In the genomic region with DNA sequence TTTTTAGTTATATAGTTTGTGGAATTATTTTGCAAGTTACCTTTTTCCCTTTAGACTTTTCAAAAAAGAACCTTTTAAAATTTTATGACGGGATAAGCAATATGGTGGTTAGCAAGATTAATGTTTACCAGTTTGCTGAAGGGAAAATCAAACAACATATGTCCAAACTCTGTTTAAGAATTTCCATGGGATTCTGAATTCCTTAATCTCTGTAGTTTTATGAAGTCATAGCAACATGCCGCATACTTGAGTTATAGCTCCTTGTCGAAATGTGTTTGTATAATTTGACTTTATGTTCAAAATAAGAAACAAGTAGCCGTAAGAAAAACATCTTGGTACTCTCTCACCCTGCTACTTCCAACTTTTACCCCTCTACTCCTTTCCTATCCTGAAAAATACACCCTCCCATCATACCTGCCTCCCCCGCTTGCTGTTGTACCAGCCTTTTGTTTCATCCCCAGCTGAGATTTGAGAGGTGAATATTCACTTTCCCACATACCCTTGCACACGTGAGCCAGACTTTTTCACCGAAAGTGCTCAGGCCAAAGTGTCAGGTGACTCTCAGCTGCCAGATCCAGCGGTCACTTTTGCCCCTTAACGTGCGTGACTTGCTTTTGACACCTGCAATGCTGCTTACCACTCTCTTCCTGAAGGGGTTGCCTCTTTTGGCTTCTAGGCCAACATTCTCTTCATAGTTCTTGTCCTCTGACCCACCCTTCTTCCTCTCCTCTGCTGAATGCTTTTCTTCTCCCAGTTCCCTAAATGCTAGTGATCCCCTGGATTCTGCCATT, we compare ENCODE assay signal across 13 cellular contexts.
DNase-seq lines count a peak whose midpoint lies in the region; ATAC-seq, FAIRE-seq and TF ChIP-seq lines count a peak whose summit lies in the region.
"Had no signal": no experiment of that assay in that cellular context is flagged by ENCODE, and none has a peak within 500 bp of the region (broad histone marks: within the 10 kb centered on the region; RNA-seq: fewer than 3 reads in every experiment).

No MANE protein-coding gene starts in this region.

- CTCF ChIA-PET in Calu3 (lab: Charles Lee) (interaction anchor here (0.6 to 0.7 kb wide), 2 partner anchors 54 to 85 kb away, joined by 3 to 6 read pairs; no protein-coding TSS in a partner anchor), endothelial cell of umbilical vein (lab: Charles Lee) (interaction anchor here (1.0 to 1.3 kb wide), 4 partner anchors 8 to 68 kb away, joined by 3 to 7 read pairs (median 4); no protein-coding TSS in a partner anchor)

- no peaks in the 10 kb centered on the region for H3K9me3 Mint-ChIP-seq in Calu3 (ENCODE audit: low read depth, unreplicated experiment)

- no peaks in the 10 kb centered on the region for H3K9me3 ChIP-seq in Loucy (ENCODE audit: insufficient read depth, low read depth, low read length)
- H3K9me3 ChIP-seq in endothelial cell of umbilical vein (replicated peaks; ENCODE audit: control insufficient read depth, insufficient read depth, low read length): no peaks in the 10 kb centered on the region
- no peaks in the 10 kb centered on the region for H3K9me3 ChIP-seq in neuronal stem cell (replicated peaks in 1 of 2; ENCODE audit: control insufficient read depth in 2 of 2, insufficient read depth in 1 of 2, low read depth in 1 of 2, low read length in 2 of 2)
- H3K9me3 ChIP-seq in vagina: no peaks in the 10 kb centered on the region
- H3K9me3 ChIP-seq: BLaER1, psoas muscle had no signal

- intact Hi-C loops in Calu3 (cut with micrococcal nuclease; ENCODE audit: unreplicated experiment) (no loop called here), endothelial cell of umbilical vein (cut with micrococcal nuclease) (no loop called here), vagina (cut with DNase I) (no loop called here)

- H3K27me3 ChIP-seq in Loucy (ENCODE audit: insufficient read depth, low read length, poor library complexity, severe bottlenecking) (no peaks in the 10 kb centered on the region), endothelial cell of umbilical vein (ENCODE audit: control insufficient read depth in 2 of 2, insufficient read depth in 2 of 2, low read length in 2 of 2) (no peaks in the 10 kb centered on the region), neuronal stem cell (ENCODE audit: control insufficient read depth in 3 of 3, insufficient read depth in 3 of 3, low read depth in 1 of 3, low read length in 3 of 3) (no peaks in the 10 kb centered on the region), vagina (no peaks in the 10 kb centered on the region)
- H3K27me3 ChIP-seq: BLaER1 had no signal

- no peaks in the 10 kb centered on the region for H3K79me1 ChIP-seq in neuronal stem cell (ENCODE audit: low read depth, low read length)

- BruUV-seq in Calu3 (replicated peaks; lab: Mats Ljungman, UMichigan) (no TSS peak), endothelial cell of umbilical vein (replicated peaks; lab: Mats Ljungman, UMichigan) (no TSS peak)

- peak overlapping the region; percentile 76 for H3K18ac ChIP-seq in neuronal stem cell (ENCODE audit: low read length)

- H3K4ac ChIP-seq in neuronal stem cell (ENCODE audit: low read length): no peak overlapping the region

- peaks cover 4% of the 10 kb centered on the region; the same call in 1 of the 2 replicates for H3F3A ChIP-seq in Loucy (ENCODE audit: low read depth)

- POLR2A ChIA-PET in endothelial cell of umbilical vein (lab: Charles Lee): no interaction called here

- no peaks in the 10 kb centered on the region for H3K9me1 ChIP-seq in endothelial cell of umbilical vein (replicated peaks; ENCODE audit: control insufficient read depth, extremely low read depth, insufficient read depth, low read length)

- no peak for ATAC-seq in GM19351 (IDR thresholded peaks at IDR 0.05; ENCODE audit: unreplicated experiment)
- ATAC-seq: psoas muscle had no signal

- H3K9me2 ChIP-seq in Loucy (replicated peaks; ENCODE audit: low read depth, low read length): no peaks in the 10 kb centered on the region

- TF ChIP-seq POLR2A in endothelial cell of umbilical vein (IDR thresholded peaks at IDR 0.05; ENCODE audit: low read depth, low read length) (no peak), vagina (IDR thresholded peaks at IDR 0.05) (no peak)

- peaks cover 83% of the 10 kb centered on the region for H3K4me1 ChIP-seq in Loucy (ENCODE audit: insufficient read depth, low read length, poor library complexity, severe bottlenecking)
- peaks cover 42% of the 10 kb centered on the region for H3K4me1 ChIP-seq in endothelial cell of umbilical vein (ENCODE audit: control insufficient read depth, extremely low read depth, insufficient read depth, low read length)
- H3K4me1 ChIP-seq in neuronal stem cell (ENCODE audit: control insufficient read depth in 2 of 2, insufficient read depth in 1 of 2, low read depth in 1 of 2, low read length in 2 of 2): peaks cover 18 to 30% of the 10 kb centered on the region in 2 donors
- peaks cover 5% of the 10 kb centered on the region for H3K4me1 ChIP-seq in vagina

- no CpG with 5 or more reads among the region's 10 CpGs for WGBS in neuronal stem cell (ENCODE audit: extremely low coverage in 2 of 2, insufficient read length in 2 of 2, insufficient replicate concordance in 1 of 2), 2 donors

- no peak overlapping the region for H3K4me3 Mint-ChIP-seq in Calu3 (ENCODE audit: low read depth, unreplicated experiment)

- peaks cover 40% of the 10 kb centered on the region for H3K4me1 Mint-ChIP-seq in Calu3 (ENCODE audit: low read depth, unreplicated experiment)

- no peak overlapping the region for H2BK5ac ChIP-seq in neuronal stem cell (ENCODE audit: low read length)

- H3K4me2 ChIP-seq in Loucy (ENCODE audit: low read depth, low read length, poor library complexity, severe bottlenecking) (no peak overlapping the region), endothelial cell of umbilical vein (ENCODE audit: insufficient read depth, low read length) (peak overlapping the region; percentile 7), neuronal stem cell (ENCODE audit: insufficient read depth, low read length, poor library complexity, severe bottlenecking) (peak overlapping the region; percentile 28)
- H3K4me2 ChIP-seq: BLaER1 had no signal

- dilution Hi-C loops in endothelial cell of umbilical vein (cut with MboI; ENCODE audit: extremely low pct_ligation_motif_present, low sequenced_read_pairs): no loop called here

- H3K79me2 ChIP-seq in Loucy (ENCODE audit: insufficient read depth, low read length) (peaks cover 90% of the 10 kb centered on the region), endothelial cell of umbilical vein (ENCODE audit: control insufficient read depth, insufficient read depth, low read length) (no peaks in the 10 kb centered on the region)

- H4K20me1 ChIP-seq in Loucy (ENCODE audit: insufficient read depth, low read length, poor library complexity, severe bottlenecking): peaks cover 12% of the 10 kb centered on the region
- H4K20me1 ChIP-seq in endothelial cell of umbilical vein (replicated peaks; ENCODE audit: control insufficient read depth, extremely low read depth, insufficient read depth, low read length): no peaks in the 10 kb centered on the region

- H4K8ac ChIP-seq in neuronal stem cell (ENCODE audit: low read depth, low read length): no peak overlapping the region

- H2AFZ ChIP-seq in Loucy (ENCODE audit: low read length): no peak overlapping the region
- no peak overlapping the region for H2AFZ ChIP-seq in endothelial cell of umbilical vein (ENCODE audit: low read depth, low read length)
- no peak overlapping the region for H2AFZ ChIP-seq in neuronal stem cell (ENCODE audit: low read length)

- H2BK15ac ChIP-seq in neuronal stem cell (ENCODE audit: low read length): no peak overlapping the region

- H3K27me3 Mint-ChIP-seq in Calu3 (ENCODE audit: unreplicated experiment): no peaks in the 10 kb centered on the region

- no peaks in the 10 kb centered on the region for H3K36me3 Mint-ChIP-seq in Calu3 (ENCODE audit: insufficient read depth, unreplicated experiment)

- no peak for FAIRE-seq in endothelial cell of umbilical vein (lab: Jason Lieb, UNC)

- no peak overlapping the region for H4K91ac ChIP-seq in neuronal stem cell (ENCODE audit: low read depth, low read length, poor library complexity)

- no peak overlapping the region for H3K4me3 ChIP-seq in Loucy (ENCODE audit: low read length, poor library complexity, severe bottlenecking)
- H3K4me3 ChIP-seq in endothelial cell of umbilical vein (replicated peaks in 1 of 3; ENCODE audit: insufficient read depth in 1 of 3, low read depth in 1 of 3, low read length in 3 of 3): no peak overlapping the region
- no peak overlapping the region for H3K4me3 ChIP-seq in neuronal stem cell (ENCODE audit: low read length in 2 of 2)
- no peak overlapping the region for H3K4me3 ChIP-seq in vagina
- H3K4me3 ChIP-seq: BLaER1, psoas muscle had no signal

- peak overlapping the region; percentile 11 for H3K9ac ChIP-seq in Loucy (ENCODE audit: low read depth, low read length, poor library complexity, severe bottlenecking)
- no peak overlapping the region for H3K9ac ChIP-seq in endothelial cell of umbilical vein (replicated peaks; ENCODE audit: extremely low read depth, insufficient read depth, low read length)
- no peak overlapping the region for H3K9ac ChIP-seq in neuronal stem cell (ENCODE audit: low read depth, low read length, poor library complexity)
- H3K9ac ChIP-seq: BLaER1 had no signal

- TF ChIP-seq CTCF in Calu3 (IDR thresholded peaks at IDR 0.05; ENCODE audit: unreplicated experiment) (no peak), Loucy (conservative IDR thresholded peaks at IDR 0.05; ENCODE audit: low read length) (no peak), endothelial cell of umbilical vein (IDR thresholded peaks at IDR 0.05; ENCODE audit: extremely low read depth in 1 of 2, insufficient read depth in 1 of 2, low read depth in 1 of 2, low read length in 2 of 2) (no peak), vagina (IDR thresholded peaks at IDR 0.05) (no peak)

- no peak overlapping the region for H3K14ac ChIP-seq in neuronal stem cell (ENCODE audit: low read length)

- H2AK5ac ChIP-seq in neuronal stem cell (ENCODE audit: low read depth, low read length): no peak overlapping the region

- no peak overlapping the region for H2BK12ac ChIP-seq in neuronal stem cell (ENCODE audit: low read length)

- no peak for DNase-seq in Calu3
- no peak for DNase-seq in endothelial cell of umbilical vein (ENCODE audit: low read depth, low spot score)
- no peak for DNase-seq in neuronal stem cell (ENCODE audit: low spot score)
- DNase-seq in vagina (ENCODE audit: extremely low spot score in 2 of 2): no peak
- DNase-seq in NK-92 treated with Interleukin-12 subunit alpha and Interleukin-12 subunit beta, amount 100 ng/mL, for 24 hours (lab: John Stamatoyannopoulos, UW): no peak
- DNase-seq in substantia nigra (lab: John Stamatoyannopoulos, UW): no peak
- DNase-seq: activated CD4-positive, CD25-positive, alpha-beta regulatory T cell treated with anti-CD3 and anti-CD28 coated beads, Interleukin-2, amount 50 U/mL, for 72 hours; cortex of kidney; NCI-H1105; psoas muscle had no signal

- H2BK120ac ChIP-seq in neuronal stem cell (ENCODE audit: low read depth, low read length): no peak overlapping the region

- H3K36me3 ChIP-seq in Loucy (ENCODE audit: insufficient read depth, low read length) (no peaks in the 10 kb centered on the region), endothelial cell of umbilical vein (ENCODE audit: control insufficient read depth in 2 of 2, extremely low read depth in 1 of 2, insufficient read depth in 2 of 2, low read length in 2 of 2) (no peaks in the 10 kb centered on the region), neuronal stem cell (replicated peaks in 1 of 2; ENCODE audit: control insufficient read depth in 2 of 2, insufficient read depth in 2 of 2, low read length in 2 of 2) (peaks cover 0 to 21% of the 10 kb centered on the region in 2 donors), vagina (no peaks in the 10 kb centered on the region)

- H3K27ac ChIP-seq in endothelial cell of umbilical vein (ENCODE audit: insufficient read depth, low read depth, low read length) (no peak overlapping the region), neuronal stem cell (replicated peaks; ENCODE audit: low read length) (peak overlapping the region; percentile 4), vagina (no peak overlapping the region), substantia nigra (ENCODE audit: low read depth, low read length, poor library complexity, severe bottlenecking) (no peak overlapping the region)
- H3K27ac ChIP-seq: BLaER1, psoas muscle had no signal

- peak overlapping the region; percentile 45 for H3K27ac Mint-ChIP-seq in Calu3 (ENCODE audit: unreplicated experiment)

- no peak overlapping the region for H3K23ac ChIP-seq in neuronal stem cell (ENCODE audit: low read depth, low read length, poor library complexity)
